Comparison of ENCODE assay signal across 13 cellular contexts in the genomic region with DNA sequence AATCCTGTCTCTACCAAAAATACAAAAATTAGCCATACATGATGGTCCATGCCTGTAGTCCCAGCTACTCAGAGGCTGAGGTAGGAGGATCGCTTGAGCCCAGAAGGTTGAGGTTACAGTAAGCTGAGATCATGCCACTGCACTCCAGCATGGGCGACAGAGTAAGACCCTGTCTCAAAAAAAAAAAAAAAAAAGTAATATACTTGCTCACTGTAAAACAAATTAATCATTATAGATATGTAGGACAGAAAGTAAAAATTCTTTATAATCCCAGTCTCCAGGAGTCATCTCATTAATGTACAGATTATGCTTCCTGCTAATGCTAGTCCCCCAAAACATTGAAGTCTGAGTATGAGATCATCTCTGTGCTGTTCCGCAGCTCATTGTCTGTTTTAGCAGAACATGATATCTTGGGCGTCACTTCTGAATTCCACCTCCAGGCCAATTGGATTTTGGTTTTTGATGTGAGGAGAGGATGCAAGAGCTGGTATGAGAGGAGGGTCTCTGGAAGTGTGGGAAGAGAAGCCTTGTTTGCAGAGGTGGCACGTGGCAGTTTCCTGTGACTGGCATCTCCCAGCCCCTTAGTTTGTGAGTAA.
DNase-seq lines count a peak whose midpoint lies in the region; ATAC-seq, FAIRE-seq and TF ChIP-seq lines count a peak whose summit lies in the region.
"Had no signal": no experiment of that assay in that cellular context is flagged by ENCODE, and none has a peak within 500 bp of the region (broad histone marks: within the 10 kb centered on the region; RNA-seq: fewer than 3 reads in every experiment).

No MANE protein-coding gene starts in this region.

- TF ChIP-seq POLR2A in transverse colon (IDR thresholded peaks at IDR 0.05), result no peak

- WGBS in ectodermal cell, 2 experiments, result 76 to 85% methylated on average over 4 to 5 of the region's 5 CpGs
- 77 to 78% methylated on average over 5 of the region's 5 CpGs for WGBS in transverse colon (ENCODE audit: low coverage in 1 of 2), 2 donors
- WGBS in pancreas, 2 donors, result 80 to 81% methylated on average over 5 of the region's 5 CpGs

- H3K27ac ChIP-seq in ectodermal cell (ENCODE audit: insufficient read depth, low read depth, low read length, poor library complexity, severe bottlenecking), result peak overlapping the region; percentile 80
- H3K27ac ChIP-seq in transverse colon, result peak overlapping the region; percentile 78 to 81 (median 81)
- peak overlapping the region in 2 of 4 donors; percentile 46 to 48 for H3K27ac ChIP-seq in pancreas

- H3K9me3 ChIP-seq in ectodermal cell (ENCODE audit: control insufficient read depth, low read length) (no peaks in the 10 kb centered on the region), transverse colon (no peaks in the 10 kb centered on the region), pancreas (no peaks in the 10 kb centered on the region)
- H3K9me3 ChIP-seq: left lung had no signal

- no peaks in the 10 kb centered on the region for H3K27me3 Mint-ChIP-seq in activated CD4-positive, alpha-beta memory T cell treated with anti-CD3 and anti-CD28 coated beads, Interleukin-2, amount 10 ng/mL, durations not matched to agents 7 days and 5 days
- H3K27me3 Mint-ChIP-seq in activated CD4-positive, alpha-beta memory T cell treated with anti-CD3 and anti-CD28 coated beads for 36 hours, result no peaks in the 10 kb centered on the region
- H3K27me3 Mint-ChIP-seq in nephron (ENCODE audit: low read depth), result no peaks in the 10 kb centered on the region
- H3K27me3 Mint-ChIP-seq: activated T-cell treated with anti-CD3 and anti-CD28 coated beads, Interleukin-2, amount 50 U/mL, for 24 hours had no signal

- H3K9me3 Mint-ChIP-seq in activated CD4-positive, alpha-beta memory T cell treated with anti-CD3 and anti-CD28 coated beads, Interleukin-2, amount 10 ng/mL, durations not matched to agents 7 days and 5 days, result no peaks in the 10 kb centered on the region
- H3K9me3 Mint-ChIP-seq in activated CD4-positive, alpha-beta memory T cell treated with anti-CD3 and anti-CD28 coated beads for 36 hours, result no peaks in the 10 kb centered on the region
- H3K9me3 Mint-ChIP-seq in nephron, result no peaks in the 10 kb centered on the region
- H3K9me3 Mint-ChIP-seq: activated T-cell treated with anti-CD3 and anti-CD28 coated beads, Interleukin-2, amount 50 U/mL, for 24 hours had no signal

- FAIRE-seq in pancreas (lab: Jason Lieb, UNC), result no peak

- H3K36me3 Mint-ChIP-seq in activated CD4-positive, alpha-beta memory T cell treated with anti-CD3 and anti-CD28 coated beads, Interleukin-2, amount 10 ng/mL, durations not matched to agents 7 days and 5 days (ENCODE audit: low read depth), result peaks cover 40% of the 10 kb centered on the region
- peaks cover 11% of the 10 kb centered on the region for H3K36me3 Mint-ChIP-seq in activated CD4-positive, alpha-beta memory T cell treated with anti-CD3 and anti-CD28 coated beads for 36 hours
- H3K36me3 Mint-ChIP-seq in nephron (ENCODE audit: low read depth), result peaks cover 39% of the 10 kb centered on the region

- no peak overlapping the region for H3K4me3 ChIP-seq in ectodermal cell (ENCODE audit: insufficient read depth, low read depth, low read length)
- no peak overlapping the region for H3K4me3 ChIP-seq in transverse colon
- no peak overlapping the region for H3K4me3 ChIP-seq in pancreas
- H3K4me3 ChIP-seq: left lung, skin epidermis had no signal

- CTCF ChIA-PET in activated CD4-positive, alpha-beta memory T cell treated with anti-CD3 and anti-CD28 coated beads, Interleukin-2, amount 10 ng/mL, durations not matched to agents 7 days and 5 days (lab: Charles Lee), result interaction anchor here (1.9 kb wide), 1 partner anchor 69 kb away, joined by 5 read pairs; no protein-coding TSS in a partner anchor
- CTCF ChIA-PET in activated CD4-positive, alpha-beta memory T cell treated with anti-CD3 and anti-CD28 coated beads for 36 hours (lab: Charles Lee), result interaction anchor here (1.3 to 1.4 kb wide), 2 partner anchors 14 to 46 kb away, joined by 3 to 4 read pairs; no protein-coding TSS in a partner anchor

- no peak for TF ChIP-seq EP300 in transverse colon (IDR thresholded peaks at IDR 0.05; ENCODE audit: low read depth)

- TF ChIP-seq CTCF in nephron (IDR thresholded peaks at IDR 0.05; ENCODE audit: unreplicated experiment in 3 of 3), result no peak
- TF ChIP-seq CTCF in transverse colon (IDR thresholded peaks at IDR 0.05), result no peak
- TF ChIP-seq CTCF in pancreas (IDR thresholded peaks at IDR 0.05), result no peak

- in situ Hi-C loops in transverse colon (cut with MboI; ENCODE audit: low pct_ligation_motif_present in 1 of 4, low pct_unique_long_range_greater_than_20kb in 1 of 4, low sequenced_read_pairs in 3 of 4), result no loop called here

- peaks cover 28% of the 10 kb centered on the region for H3K4me1 ChIP-seq in ectodermal cell (ENCODE audit: control insufficient read depth, insufficient read depth, low read length)
- H3K4me1 ChIP-seq in transverse colon, result peaks cover 24 to 43% (median 36%) of the 10 kb centered on the region in 4 donors
- H3K4me1 ChIP-seq in pancreas, result peaks cover 0 to 8% (median 5%) of the 10 kb centered on the region in 3 donors

- DNase-seq in activated CD4-positive, alpha-beta memory T cell treated with anti-CD3 and anti-CD28 coated beads, Interleukin-2, amount 10 ng/mL, durations not matched to agents 7 days and 5 days, result no peak
- DNase-seq in activated CD4-positive, alpha-beta memory T cell treated with anti-CD3 and anti-CD28 coated beads for 36 hours, result no peak
- DNase-seq in transverse colon (no peak), pancreas (no peak), putamen (ENCODE audit: low spot score) (no peak), NCI-H2081 (lab: John Stamatoyannopoulos, UW) (no peak)
- DNase-seq: activated T-cell treated with anti-CD3 and anti-CD28 coated beads, Interleukin-2, amount 50 U/mL, for 24 hours; central memory CD4-positive, alpha-beta T cell; left lung; NCI-H1105 treated with DMSO at 0.1 percent for 48 hours had no signal

- POLR2A ChIA-PET in activated CD4-positive, alpha-beta memory T cell treated with anti-CD3 and anti-CD28 coated beads, Interleukin-2, amount 10 ng/mL, durations not matched to agents 7 days and 5 days (lab: Charles Lee), result interaction anchor here (0.9 to 2.9 kb wide), 5 partner anchors 11 to 139 kb away, joined by 3 to 23 read pairs (median 4); no protein-coding TSS in a partner anchor
- POLR2A ChIA-PET in activated CD4-positive, alpha-beta memory T cell treated with anti-CD3 and anti-CD28 coated beads for 36 hours (lab: Charles Lee), result interaction anchor here (1.1 to 2.5 kb wide), 2 partner anchors 11 to 20 kb away, joined by 4 to 8 read pairs; no protein-coding TSS in a partner anchor

- H3K4me3 Mint-ChIP-seq in activated CD4-positive, alpha-beta memory T cell treated with anti-CD3 and anti-CD28 coated beads, Interleukin-2, amount 10 ng/mL, durations not matched to agents 7 days and 5 days, result no peak overlapping the region
- H3K4me3 Mint-ChIP-seq in activated CD4-positive, alpha-beta memory T cell treated with anti-CD3 and anti-CD28 coated beads for 36 hours, result no peak overlapping the region
- peak overlapping the region; percentile 14 to 60 (median 39) for H3K4me3 Mint-ChIP-seq in nephron
- H3K4me3 Mint-ChIP-seq: activated T-cell treated with anti-CD3 and anti-CD28 coated beads, Interleukin-2, amount 50 U/mL, for 24 hours had no signal

- H3K27ac Mint-ChIP-seq in activated CD4-positive, alpha-beta memory T cell treated with anti-CD3 and anti-CD28 coated beads, Interleukin-2, amount 10 ng/mL, durations not matched to agents 7 days and 5 days, result peak overlapping the region; percentile 10
- no peak overlapping the region for H3K27ac Mint-ChIP-seq in activated CD4-positive, alpha-beta memory T cell treated with anti-CD3 and anti-CD28 coated beads for 36 hours
- peak overlapping the region; percentile 79 to 94 (median 88) for H3K27ac Mint-ChIP-seq in nephron
- H3K27ac Mint-ChIP-seq: activated T-cell treated with anti-CD3 and anti-CD28 coated beads, Interleukin-2, amount 50 U/mL, for 24 hours had no signal

- H3K4me1 Mint-ChIP-seq in activated CD4-positive, alpha-beta memory T cell treated with anti-CD3 and anti-CD28 coated beads, Interleukin-2, amount 10 ng/mL, durations not matched to agents 7 days and 5 days, result peaks cover 20% of the 10 kb centered on the region
- peaks cover 28% of the 10 kb centered on the region for H3K4me1 Mint-ChIP-seq in activated CD4-positive, alpha-beta memory T cell treated with anti-CD3 and anti-CD28 coated beads for 36 hours (ENCODE audit: low read depth)
- H3K4me1 Mint-ChIP-seq in nephron, result peaks cover 37% of the 10 kb centered on the region

- no peaks in the 10 kb centered on the region for H3K27me3 ChIP-seq in ectodermal cell (ENCODE audit: control insufficient read depth, insufficient read depth, low read length, poor library complexity, severe bottlenecking)
- no peaks in the 10 kb centered on the region for H3K27me3 ChIP-seq in transverse colon
- no peaks in the 10 kb centered on the region for H3K27me3 ChIP-seq in pancreas
- H3K27me3 ChIP-seq: left lung had no signal

- intact Hi-C loops in activated CD4-positive, alpha-beta memory T cell treated with anti-CD3 and anti-CD28 coated beads for 36 hours (cut with micrococcal nuclease), result no loop called here
- intact Hi-C loops in transverse colon (cut with DNase I; ENCODE audit: low total_unique reads) (loop anchor here (2.0 kb wide), 1 partner anchor 17 kb away; no protein-coding TSS in a partner anchor), pancreas (cut with DNase I) (no loop called here)

- peaks cover 15% of the 10 kb centered on the region for H3K36me3 ChIP-seq in ectodermal cell (ENCODE audit: control insufficient read depth, insufficient read depth, low read length)
- peaks cover 0 to under 1% (median 0%) of the 10 kb centered on the region in 4 donors for H3K36me3 ChIP-seq in transverse colon
- H3K36me3 ChIP-seq in pancreas, result no peaks in the 10 kb centered on the region

- ATAC-seq in pancreas, result no peak

Comparison
In these comparisons a context has a peak if more than half of its experiments do, and no peak if none do; other contexts are left out.
1. H3K4me3 Mint-ChIP-seq: peak in nephron (3 of 3); none in activated CD4-positive, alpha-beta memory T cell treated with anti-CD3 and anti-CD28 coated beads, Interleukin-2, amount 10 ng/mL, durations not matched to agents 7 days and 5 days (single experiment) and activated CD4-positive, alpha-beta memory T cell treated with anti-CD3 and anti-CD28 coated beads for 36 hours (single experiment).